ENCODE assay signal across 1 cellular context in the genomic region with DNA sequence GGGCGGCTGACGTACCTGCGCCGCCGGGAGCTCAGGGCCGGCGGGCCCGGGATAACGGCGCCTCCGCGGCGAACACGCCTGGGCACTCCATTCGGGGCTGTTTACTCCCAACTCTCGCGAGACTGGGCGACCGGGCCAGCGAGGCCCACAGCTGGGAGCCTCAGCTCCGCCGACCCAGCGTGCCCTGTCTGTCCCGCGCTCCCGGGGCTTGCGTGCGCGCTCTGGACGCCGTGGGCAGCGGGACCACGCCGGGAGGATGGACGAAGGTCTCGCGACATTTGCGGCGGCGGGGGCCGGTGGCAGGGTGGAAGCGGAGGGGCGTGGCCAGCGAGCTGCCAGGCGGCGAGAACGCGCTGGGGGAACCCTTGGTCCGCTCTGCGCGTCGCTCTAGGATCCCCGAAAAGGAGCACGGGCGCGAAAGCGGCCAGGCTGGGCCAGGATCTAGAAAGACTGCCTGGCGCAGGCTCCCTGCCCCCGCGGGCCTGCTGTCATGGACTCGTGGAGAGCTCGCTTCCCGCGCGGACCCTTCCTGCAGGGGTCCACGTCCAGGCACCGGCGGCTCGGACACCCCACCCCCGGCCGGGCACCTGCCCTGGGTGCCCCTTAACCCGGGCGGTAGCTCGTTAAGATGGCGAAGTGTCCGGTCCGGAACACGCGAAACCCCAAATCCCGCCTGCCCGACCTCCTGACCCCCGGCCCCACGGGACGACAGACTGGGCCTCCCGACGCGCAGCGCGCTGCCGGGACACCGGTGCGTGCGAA.
A peak's percentile ranks its signal among the peaks of the same experiment; 100 is the strongest.
TF ChIP-seq lines count a peak whose summit lies in the region.

A gene (minus strand): TSS at position 223 of the 762 bp plus-strand sequence. CDS start 15,159 bp downstream, outside the sequence.

TF ChIP-seq in GM12878, 131 proteins besides CTCF, POLR2A, EP300 and RAD21 (continued from another document):
- TF ChIP-seq, protein P1, sequence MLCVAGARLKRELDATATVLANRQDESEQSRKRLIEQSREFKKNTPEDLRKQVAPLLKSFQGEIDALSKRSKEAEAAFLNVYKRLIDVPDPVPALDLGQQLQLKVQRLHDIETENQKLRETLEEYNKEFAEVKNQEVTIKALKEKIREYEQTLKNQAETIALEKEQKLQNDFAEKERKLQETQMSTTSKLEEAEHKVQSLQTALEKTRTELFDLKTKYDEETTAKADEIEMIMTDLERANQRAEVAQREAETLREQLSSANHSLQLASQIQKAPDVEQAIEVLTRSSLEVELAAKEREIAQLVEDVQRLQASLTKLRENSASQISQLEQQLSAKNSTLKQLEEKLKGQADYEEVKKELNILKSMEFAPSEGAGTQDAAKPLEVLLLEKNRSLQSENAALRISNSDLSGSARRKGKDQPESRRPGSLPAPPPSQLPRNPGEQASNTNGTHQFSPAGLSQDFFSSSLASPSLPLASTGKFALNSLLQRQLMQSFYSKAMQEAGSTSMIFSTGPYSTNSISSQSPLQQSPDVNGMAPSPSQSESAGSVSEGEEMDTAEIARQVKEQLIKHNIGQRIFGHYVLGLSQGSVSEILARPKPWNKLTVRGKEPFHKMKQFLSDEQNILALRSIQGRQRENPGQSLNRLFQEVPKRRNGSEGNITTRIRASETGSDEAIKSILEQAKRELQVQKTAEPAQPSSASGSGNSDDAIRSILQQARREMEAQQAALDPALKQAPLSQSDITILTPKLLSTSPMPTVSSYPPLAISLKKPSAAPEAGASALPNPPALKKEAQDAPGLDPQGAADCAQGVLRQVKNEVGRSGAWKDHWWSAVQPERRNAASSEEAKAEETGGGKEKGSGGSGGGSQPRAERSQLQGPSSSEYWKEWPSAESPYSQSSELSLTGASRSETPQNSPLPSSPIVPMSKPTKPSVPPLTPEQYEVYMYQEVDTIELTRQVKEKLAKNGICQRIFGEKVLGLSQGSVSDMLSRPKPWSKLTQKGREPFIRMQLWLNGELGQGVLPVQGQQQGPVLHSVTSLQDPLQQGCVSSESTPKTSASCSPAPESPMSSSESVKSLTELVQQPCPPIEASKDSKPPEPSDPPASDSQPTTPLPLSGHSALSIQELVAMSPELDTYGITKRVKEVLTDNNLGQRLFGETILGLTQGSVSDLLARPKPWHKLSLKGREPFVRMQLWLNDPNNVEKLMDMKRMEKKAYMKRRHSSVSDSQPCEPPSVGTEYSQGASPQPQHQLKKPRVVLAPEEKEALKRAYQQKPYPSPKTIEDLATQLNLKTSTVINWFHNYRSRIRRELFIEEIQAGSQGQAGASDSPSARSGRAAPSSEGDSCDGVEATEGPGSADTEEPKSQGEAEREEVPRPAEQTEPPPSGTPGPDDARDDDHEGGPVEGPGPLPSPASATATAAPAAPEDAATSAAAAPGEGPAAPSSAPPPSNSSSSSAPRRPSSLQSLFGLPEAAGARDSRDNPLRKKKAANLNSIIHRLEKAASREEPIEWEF (IDR thresholded peaks at IDR 0.05; ENCODE audit: insufficient replicate concordance, low read depth, low read length), result peak; percentile 16
- TF ChIP-seq RB1 (IDR thresholded peaks at IDR 0.05; ENCODE audit: borderline replicate concordance), result peak; percentile 69; the same call in 1 of the 2 replicates
- TF ChIP-seq NR2C1 (IDR thresholded peaks at IDR 0.05), result peak; percentile 72
- TF ChIP-seq, protein P2, sequence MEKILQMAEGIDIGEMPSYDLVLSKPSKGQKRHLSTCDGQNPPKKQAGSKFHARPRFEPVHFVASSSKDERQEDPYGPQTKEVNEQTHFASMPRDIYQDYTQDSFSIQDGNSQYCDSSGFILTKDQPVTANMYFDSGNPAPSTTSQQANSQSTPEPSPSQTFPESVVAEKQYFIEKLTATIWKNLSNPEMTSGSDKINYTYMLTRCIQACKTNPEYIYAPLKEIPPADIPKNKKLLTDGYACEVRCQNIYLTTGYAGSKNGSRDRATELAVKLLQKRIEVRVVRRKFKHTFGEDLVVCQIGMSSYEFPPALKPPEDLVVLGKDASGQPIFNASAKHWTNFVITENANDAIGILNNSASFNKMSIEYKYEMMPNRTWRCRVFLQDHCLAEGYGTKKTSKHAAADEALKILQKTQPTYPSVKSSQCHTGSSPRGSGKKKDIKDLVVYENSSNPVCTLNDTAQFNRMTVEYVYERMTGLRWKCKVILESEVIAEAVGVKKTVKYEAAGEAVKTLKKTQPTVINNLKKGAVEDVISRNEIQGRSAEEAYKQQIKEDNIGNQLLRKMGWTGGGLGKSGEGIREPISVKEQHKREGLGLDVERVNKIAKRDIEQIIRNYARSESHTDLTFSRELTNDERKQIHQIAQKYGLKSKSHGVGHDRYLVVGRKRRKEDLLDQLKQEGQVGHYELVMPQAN (conservative IDR thresholded peaks at IDR 0.05), result peak; percentile 72
- TF ChIP-seq, protein P3, sequence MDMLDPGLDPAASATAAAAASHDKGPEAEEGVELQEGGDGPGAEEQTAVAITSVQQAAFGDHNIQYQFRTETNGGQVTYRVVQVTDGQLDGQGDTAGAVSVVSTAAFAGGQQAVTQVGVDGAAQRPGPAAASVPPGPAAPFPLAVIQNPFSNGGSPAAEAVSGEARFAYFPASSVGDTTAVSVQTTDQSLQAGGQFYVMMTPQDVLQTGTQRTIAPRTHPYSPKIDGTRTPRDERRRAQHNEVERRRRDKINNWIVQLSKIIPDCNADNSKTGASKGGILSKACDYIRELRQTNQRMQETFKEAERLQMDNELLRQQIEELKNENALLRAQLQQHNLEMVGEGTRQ (IDR thresholded peaks at IDR 0.05; ENCODE audit: borderline replicate concordance, low read depth, low read length), result no peak
- TF ChIP-seq, protein P4, sequence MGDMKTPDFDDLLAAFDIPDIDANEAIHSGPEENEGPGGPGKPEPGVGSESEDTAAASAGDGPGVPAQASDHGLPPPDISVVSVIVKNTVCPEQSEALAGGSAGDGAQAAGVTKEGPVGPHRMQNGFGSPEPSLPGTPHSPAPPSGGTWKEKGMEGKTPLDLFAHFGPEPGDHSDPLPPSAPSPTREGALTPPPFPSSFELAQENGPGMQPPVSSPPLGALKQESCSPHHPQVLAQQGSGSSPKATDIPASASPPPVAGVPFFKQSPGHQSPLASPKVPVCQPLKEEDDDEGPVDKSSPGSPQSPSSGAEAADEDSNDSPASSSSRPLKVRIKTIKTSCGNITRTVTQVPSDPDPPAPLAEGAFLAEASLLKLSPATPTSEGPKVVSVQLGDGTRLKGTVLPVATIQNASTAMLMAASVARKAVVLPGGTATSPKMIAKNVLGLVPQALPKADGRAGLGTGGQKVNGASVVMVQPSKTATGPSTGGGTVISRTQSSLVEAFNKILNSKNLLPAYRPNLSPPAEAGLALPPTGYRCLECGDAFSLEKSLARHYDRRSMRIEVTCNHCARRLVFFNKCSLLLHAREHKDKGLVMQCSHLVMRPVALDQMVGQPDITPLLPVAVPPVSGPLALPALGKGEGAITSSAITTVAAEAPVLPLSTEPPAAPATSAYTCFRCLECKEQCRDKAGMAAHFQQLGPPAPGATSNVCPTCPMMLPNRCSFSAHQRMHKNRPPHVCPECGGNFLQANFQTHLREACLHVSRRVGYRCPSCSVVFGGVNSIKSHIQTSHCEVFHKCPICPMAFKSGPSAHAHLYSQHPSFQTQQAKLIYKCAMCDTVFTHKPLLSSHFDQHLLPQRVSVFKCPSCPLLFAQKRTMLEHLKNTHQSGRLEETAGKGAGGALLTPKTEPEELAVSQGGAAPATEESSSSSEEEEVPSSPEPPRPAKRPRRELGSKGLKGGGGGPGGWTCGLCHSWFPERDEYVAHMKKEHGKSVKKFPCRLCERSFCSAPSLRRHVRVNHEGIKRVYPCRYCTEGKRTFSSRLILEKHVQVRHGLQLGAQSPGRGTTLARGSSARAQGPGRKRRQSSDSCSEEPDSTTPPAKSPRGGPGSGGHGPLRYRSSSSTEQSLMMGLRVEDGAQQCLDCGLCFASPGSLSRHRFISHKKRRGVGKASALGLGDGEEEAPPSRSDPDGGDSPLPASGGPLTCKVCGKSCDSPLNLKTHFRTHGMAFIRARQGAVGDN (IDR thresholded peaks at IDR 0.05), result 0 out of 2 replicates have a peak, but pooled peaks have one; percentile 57
- TF ChIP-seq NR2F1 (conservative IDR thresholded peaks at IDR 0.05), result peak; percentile 99
- TF ChIP-seq CBFB (IDR thresholded peaks at IDR 0.05; ENCODE audit: low read depth), result peak; percentile 69; the same call in 1 of the 2 replicates
- peak; percentile 67 for TF ChIP-seq NBN (IDR thresholded peaks at IDR 0.05)
- peak; percentile 99 for TF ChIP-seq CHD2 (IDR thresholded peaks at IDR 0.05; ENCODE audit: borderline replicate concordance, low read depth, low read length)
- TF ChIP-seq MYB (IDR thresholded peaks at IDR 0.05; ENCODE audit: borderline replicate concordance, low read depth, low read length), result no peak
- TF ChIP-seq, protein P5, sequence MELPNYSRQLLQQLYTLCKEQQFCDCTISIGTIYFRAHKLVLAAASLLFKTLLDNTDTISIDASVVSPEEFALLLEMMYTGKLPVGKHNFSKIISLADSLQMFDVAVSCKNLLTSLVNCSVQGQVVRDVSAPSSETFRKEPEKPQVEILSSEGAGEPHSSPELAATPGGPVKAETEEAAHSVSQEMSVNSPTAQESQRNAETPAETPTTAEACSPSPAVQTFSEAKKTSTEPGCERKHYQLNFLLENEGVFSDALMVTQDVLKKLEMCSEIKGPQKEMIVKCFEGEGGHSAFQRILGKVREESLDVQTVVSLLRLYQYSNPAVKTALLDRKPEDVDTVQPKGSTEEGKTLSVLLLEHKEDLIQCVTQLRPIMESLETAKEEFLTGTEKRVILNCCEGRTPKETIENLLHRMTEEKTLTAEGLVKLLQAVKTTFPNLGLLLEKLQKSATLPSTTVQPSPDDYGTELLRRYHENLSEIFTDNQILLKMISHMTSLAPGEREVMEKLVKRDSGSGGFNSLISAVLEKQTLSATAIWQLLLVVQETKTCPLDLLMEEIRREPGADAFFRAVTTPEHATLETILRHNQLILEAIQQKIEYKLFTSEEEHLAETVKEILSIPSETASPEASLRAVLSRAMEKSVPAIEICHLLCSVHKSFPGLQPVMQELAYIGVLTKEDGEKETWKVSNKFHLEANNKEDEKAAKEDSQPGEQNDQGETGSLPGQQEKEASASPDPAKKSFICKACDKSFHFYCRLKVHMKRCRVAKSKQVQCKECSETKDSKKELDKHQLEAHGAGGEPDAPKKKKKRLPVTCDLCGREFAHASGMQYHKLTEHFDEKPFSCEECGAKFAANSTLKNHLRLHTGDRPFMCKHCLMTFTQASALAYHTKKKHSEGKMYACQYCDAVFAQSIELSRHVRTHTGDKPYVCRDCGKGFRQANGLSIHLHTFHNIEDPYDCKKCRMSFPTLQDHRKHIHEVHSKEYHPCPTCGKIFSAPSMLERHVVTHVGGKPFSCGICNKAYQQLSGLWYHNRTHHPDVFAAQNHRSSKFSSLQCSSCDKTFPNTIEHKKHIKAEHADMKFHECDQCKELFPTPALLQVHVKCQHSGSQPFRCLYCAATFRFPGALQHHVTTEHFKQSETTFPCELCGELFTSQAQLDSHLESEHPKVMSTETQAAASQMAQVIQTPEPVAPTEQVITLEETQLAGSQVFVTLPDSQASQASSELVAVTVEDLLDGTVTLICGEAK (IDR thresholded peaks at IDR 0.05; ENCODE audit: borderline replicate concordance), result no peak
- TF ChIP-seq HCFC1 (IDR thresholded peaks at IDR 0.05; ENCODE audit: low read length), result peak; percentile 32; the same call in 1 of the 2 replicates
- TF ChIP-seq, protein P6, sequence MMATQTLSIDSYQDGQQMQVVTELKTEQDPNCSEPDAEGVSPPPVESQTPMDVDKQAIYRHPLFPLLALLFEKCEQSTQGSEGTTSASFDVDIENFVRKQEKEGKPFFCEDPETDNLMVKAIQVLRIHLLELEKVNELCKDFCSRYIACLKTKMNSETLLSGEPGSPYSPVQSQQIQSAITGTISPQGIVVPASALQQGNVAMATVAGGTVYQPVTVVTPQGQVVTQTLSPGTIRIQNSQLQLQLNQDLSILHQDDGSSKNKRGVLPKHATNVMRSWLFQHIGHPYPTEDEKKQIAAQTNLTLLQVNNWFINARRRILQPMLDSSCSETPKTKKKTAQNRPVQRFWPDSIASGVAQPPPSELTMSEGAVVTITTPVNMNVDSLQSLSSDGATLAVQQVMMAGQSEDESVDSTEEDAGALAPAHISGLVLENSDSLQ (IDR thresholded peaks at IDR 0.05), result peak; percentile 78
- peak; percentile 76 for TF ChIP-seq TCF3 (IDR thresholded peaks at IDR 0.05; ENCODE audit: borderline replicate concordance, insufficient read depth, low read depth, low read length)
- TF ChIP-seq SUPT20H (IDR thresholded peaks at IDR 0.05; ENCODE audit: borderline replicate concordance, control insufficient read depth, low read depth, low read length), result no peak
